In the genomic region with DNA sequence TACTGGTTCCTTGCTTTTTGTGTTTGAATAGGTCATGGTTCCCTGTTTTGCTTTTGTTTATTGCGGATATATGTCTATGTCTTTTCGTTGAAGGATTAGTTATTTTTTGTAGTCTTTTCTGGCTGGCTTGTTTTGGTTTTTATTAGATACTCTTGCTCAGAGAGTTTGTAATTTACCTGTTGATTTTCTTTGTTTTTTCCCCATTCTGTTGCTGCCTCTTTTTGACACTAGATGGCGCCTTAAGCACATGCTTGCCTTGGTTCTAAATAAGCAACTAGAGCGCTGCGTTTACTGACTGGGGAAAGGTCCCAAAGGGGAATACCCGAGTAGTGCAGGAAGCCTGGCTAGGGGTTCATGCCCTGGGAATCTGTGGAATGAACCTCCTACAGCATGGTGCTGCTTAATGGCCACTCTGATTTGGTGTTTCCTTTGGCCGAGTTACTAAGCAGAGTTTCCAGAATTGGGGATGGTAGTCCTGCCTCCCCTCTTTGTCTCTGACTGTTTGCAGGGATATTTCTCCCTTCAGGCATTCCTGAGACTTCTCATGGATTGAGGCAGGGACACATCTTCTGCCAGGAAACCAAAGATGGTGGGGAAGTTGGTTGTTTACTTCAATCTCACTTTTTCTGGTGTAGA, we compare ENCODE assay signal across 1 cellular context.
TF ChIP-seq lines count a peak whose summit lies in the region.

No MANE protein-coding gene starts in this region.

TF ChIP-seq in K562, 482 proteins besides CTCF, POLR2A, EP300 and RAD21 (continued from another document and continues in another):
- TF ChIP-seq, protein P1, sequence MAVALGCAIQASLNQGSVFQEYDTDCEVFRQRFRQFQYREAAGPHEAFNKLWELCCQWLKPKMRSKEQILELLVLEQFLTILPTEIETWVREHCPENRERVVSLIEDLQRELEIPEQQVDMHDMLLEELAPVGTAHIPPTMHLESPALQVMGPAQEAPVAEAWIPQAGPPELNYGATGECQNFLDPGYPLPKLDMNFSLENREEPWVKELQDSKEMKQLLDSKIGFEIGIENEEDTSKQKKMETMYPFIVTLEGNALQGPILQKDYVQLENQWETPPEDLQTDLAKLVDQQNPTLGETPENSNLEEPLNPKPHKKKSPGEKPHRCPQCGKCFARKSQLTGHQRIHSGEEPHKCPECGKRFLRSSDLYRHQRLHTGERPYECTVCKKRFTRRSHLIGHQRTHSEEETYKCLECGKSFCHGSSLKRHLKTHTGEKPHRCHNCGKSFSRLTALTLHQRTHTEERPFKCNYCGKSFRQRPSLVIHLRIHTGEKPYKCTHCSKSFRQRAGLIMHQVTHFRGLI (CRISPR knock-in tag; IDR thresholded peaks at IDR 0.05): no peak
- TF ChIP-seq, protein P2, sequence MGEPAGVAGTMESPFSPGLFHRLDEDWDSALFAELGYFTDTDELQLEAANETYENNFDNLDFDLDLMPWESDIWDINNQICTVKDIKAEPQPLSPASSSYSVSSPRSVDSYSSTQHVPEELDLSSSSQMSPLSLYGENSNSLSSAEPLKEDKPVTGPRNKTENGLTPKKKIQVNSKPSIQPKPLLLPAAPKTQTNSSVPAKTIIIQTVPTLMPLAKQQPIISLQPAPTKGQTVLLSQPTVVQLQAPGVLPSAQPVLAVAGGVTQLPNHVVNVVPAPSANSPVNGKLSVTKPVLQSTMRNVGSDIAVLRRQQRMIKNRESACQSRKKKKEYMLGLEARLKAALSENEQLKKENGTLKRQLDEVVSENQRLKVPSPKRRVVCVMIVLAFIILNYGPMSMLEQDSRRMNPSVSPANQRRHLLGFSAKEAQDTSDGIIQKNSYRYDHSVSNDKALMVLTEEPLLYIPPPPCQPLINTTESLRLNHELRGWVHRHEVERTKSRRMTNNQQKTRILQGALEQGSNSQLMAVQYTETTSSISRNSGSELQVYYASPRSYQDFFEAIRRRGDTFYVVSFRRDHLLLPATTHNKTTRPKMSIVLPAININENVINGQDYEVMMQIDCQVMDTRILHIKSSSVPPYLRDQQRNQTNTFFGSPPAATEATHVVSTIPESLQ (CRISPR knock-in tag; IDR thresholded peaks at IDR 0.05): no peak
- TF ChIP-seq FOXK1 (CRISPR knock-in tag; IDR thresholded peaks at IDR 0.05; ENCODE audit: borderline replicate concordance): no peak
- no peak for TF ChIP-seq GABPB1 (CRISPR knock-in tag; IDR thresholded peaks at IDR 0.05)
- peak; percentile 44; the same call in 1 of the 2 replicates for TF ChIP-seq HCFC1 (IDR thresholded peaks at IDR 0.05; ENCODE audit: low read depth, low read length)
- TF ChIP-seq, protein P3, sequence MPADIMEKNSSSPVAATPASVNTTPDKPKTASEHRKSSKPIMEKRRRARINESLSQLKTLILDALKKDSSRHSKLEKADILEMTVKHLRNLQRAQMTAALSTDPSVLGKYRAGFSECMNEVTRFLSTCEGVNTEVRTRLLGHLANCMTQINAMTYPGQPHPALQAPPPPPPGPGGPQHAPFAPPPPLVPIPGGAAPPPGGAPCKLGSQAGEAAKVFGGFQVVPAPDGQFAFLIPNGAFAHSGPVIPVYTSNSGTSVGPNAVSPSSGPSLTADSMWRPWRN (IDR thresholded peaks at IDR 0.05; ENCODE audit: low read depth): 0 out of 2 replicates have a peak, but pooled peaks have one; percentile 31
- 0 out of 2 replicates have a peak, but pooled peaks have one; percentile 30 for TF ChIP-seq ZKSCAN1 (IDR thresholded peaks at IDR 0.05; ENCODE audit: low read depth, low read length)
- TF ChIP-seq ZBTB7A (IDR thresholded peaks at IDR 0.05; ENCODE audit: borderline replicate concordance, control insufficient read depth, low read depth, low read length): no peak
- TF ChIP-seq ZNF165 (CRISPR knock-in tag; IDR thresholded peaks at IDR 0.05; ENCODE audit: borderline replicate concordance): no peak
- TF ChIP-seq NR1H2 (CRISPR knock-in tag; IDR thresholded peaks at IDR 0.05): no peak
- TF ChIP-seq FOXA1 (IDR thresholded peaks at IDR 0.05; ENCODE audit: borderline replicate concordance): no peak
- TF ChIP-seq ZBED1 (IDR thresholded peaks at IDR 0.05): no peak
- no peak for TF ChIP-seq STAT5B (CRISPR knock-in tag; IDR thresholded peaks at IDR 0.05)
- TF ChIP-seq, protein P4, sequence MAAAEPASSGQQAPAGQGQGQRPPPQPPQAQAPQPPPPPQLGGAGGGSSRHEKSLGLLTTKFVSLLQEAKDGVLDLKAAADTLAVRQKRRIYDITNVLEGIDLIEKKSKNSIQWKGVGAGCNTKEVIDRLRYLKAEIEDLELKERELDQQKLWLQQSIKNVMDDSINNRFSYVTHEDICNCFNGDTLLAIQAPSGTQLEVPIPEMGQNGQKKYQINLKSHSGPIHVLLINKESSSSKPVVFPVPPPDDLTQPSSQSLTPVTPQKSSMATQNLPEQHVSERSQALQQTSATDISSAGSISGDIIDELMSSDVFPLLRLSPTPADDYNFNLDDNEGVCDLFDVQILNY (CRISPR knock-in tag; IDR thresholded peaks at IDR 0.05): no peak
- TF ChIP-seq PHB (CRISPR knock-in tag; IDR thresholded peaks at IDR 0.05): no peak
- TF ChIP-seq ZNF444 (CRISPR knock-in tag; IDR thresholded peaks at IDR 0.05): no peak
- TF ChIP-seq RBBP5 (IDR thresholded peaks at IDR 0.05; ENCODE audit: borderline replicate concordance, insufficient read depth, low read length, poor library complexity, severe bottlenecking): no peak
- no peak for TF ChIP-seq TAF15 (IDR thresholded peaks at IDR 0.05; ENCODE audit: low read depth, low read length)
- TF ChIP-seq SRF (CRISPR knock-in tag; IDR thresholded peaks at IDR 0.05): no peak
- no peak for TF ChIP-seq POLR2AphosphoS5 (IDR thresholded peaks at IDR 0.05; ENCODE audit: control insufficient read depth, insufficient read depth, low read depth, low read length)
- TF ChIP-seq, protein P5, sequence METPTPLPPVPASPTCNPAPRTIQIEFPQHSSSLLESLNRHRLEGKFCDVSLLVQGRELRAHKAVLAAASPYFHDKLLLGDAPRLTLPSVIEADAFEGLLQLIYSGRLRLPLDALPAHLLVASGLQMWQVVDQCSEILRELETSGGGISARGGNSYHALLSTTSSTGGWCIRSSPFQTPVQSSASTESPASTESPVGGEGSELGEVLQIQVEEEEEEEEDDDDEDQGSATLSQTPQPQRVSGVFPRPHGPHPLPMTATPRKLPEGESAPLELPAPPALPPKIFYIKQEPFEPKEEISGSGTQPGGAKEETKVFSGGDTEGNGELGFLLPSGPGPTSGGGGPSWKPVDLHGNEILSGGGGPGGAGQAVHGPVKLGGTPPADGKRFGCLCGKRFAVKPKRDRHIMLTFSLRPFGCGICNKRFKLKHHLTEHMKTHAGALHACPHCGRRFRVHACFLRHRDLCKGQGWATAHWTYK (CRISPR knock-in tag; IDR thresholded peaks at IDR 0.05): no peak
- no peak for TF ChIP-seq ARID1B (IDR thresholded peaks at IDR 0.05)
- no peak for TF ChIP-seq ELF4 (CRISPR knock-in tag; IDR thresholded peaks at IDR 0.05)
- no peak for TF ChIP-seq NFRKB (IDR thresholded peaks at IDR 0.05; ENCODE audit: low read depth)
- no peak for TF ChIP-seq POLR2G (IDR thresholded peaks at IDR 0.05; ENCODE audit: low read depth, low read length)
- TF ChIP-seq MTA3 (IDR thresholded peaks at IDR 0.05; ENCODE audit: borderline replicate concordance): peak; percentile 60; the same call in 1 of the 2 replicates
- TF ChIP-seq ZNF24 (IDR thresholded peaks at IDR 0.05): 0 out of 2 replicates have a peak, but pooled peaks have one; percentile 41
- TF ChIP-seq CBX1 (IDR thresholded peaks at IDR 0.05; ENCODE audit: low read depth): peak; percentile 98
- TF ChIP-seq TAF1 (IDR thresholded peaks at IDR 0.05; ENCODE audit: control insufficient read depth, extremely low read depth, insufficient read depth, low read length, severe bottlenecking): no peak
- no peak for TF ChIP-seq ZNF644 (tag; IDR thresholded peaks at IDR 0.05; ENCODE audit: low read depth)
- TF ChIP-seq FOSL1 (tag; conservative IDR thresholded peaks at IDR 0.05): no peak
- TF ChIP-seq ZNF766 (CRISPR knock-in tag; conservative IDR thresholded peaks at IDR 0.05): no peak
- no peak for TF ChIP-seq HDAC2 (IDR thresholded peaks at IDR 0.05)
- TF ChIP-seq ZNF175 (CRISPR knock-in tag; IDR thresholded peaks at IDR 0.05; ENCODE audit: low read depth): no peak
- TF ChIP-seq FOXJ3 (CRISPR knock-in tag; IDR thresholded peaks at IDR 0.05): no peak
- no peak for TF ChIP-seq ZNF77 (CRISPR knock-in tag; IDR thresholded peaks at IDR 0.05)
- TF ChIP-seq, protein P6, sequence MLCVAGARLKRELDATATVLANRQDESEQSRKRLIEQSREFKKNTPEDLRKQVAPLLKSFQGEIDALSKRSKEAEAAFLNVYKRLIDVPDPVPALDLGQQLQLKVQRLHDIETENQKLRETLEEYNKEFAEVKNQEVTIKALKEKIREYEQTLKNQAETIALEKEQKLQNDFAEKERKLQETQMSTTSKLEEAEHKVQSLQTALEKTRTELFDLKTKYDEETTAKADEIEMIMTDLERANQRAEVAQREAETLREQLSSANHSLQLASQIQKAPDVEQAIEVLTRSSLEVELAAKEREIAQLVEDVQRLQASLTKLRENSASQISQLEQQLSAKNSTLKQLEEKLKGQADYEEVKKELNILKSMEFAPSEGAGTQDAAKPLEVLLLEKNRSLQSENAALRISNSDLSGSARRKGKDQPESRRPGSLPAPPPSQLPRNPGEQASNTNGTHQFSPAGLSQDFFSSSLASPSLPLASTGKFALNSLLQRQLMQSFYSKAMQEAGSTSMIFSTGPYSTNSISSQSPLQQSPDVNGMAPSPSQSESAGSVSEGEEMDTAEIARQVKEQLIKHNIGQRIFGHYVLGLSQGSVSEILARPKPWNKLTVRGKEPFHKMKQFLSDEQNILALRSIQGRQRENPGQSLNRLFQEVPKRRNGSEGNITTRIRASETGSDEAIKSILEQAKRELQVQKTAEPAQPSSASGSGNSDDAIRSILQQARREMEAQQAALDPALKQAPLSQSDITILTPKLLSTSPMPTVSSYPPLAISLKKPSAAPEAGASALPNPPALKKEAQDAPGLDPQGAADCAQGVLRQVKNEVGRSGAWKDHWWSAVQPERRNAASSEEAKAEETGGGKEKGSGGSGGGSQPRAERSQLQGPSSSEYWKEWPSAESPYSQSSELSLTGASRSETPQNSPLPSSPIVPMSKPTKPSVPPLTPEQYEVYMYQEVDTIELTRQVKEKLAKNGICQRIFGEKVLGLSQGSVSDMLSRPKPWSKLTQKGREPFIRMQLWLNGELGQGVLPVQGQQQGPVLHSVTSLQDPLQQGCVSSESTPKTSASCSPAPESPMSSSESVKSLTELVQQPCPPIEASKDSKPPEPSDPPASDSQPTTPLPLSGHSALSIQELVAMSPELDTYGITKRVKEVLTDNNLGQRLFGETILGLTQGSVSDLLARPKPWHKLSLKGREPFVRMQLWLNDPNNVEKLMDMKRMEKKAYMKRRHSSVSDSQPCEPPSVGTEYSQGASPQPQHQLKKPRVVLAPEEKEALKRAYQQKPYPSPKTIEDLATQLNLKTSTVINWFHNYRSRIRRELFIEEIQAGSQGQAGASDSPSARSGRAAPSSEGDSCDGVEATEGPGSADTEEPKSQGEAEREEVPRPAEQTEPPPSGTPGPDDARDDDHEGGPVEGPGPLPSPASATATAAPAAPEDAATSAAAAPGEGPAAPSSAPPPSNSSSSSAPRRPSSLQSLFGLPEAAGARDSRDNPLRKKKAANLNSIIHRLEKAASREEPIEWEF (CRISPR knock-in tag; IDR thresholded peaks at IDR 0.05): no peak
- no peak for TF ChIP-seq TCF3 (CRISPR knock-in tag; IDR thresholded peaks at IDR 0.05)
- TF ChIP-seq MAZ (CRISPR knock-in tag; conservative IDR thresholded peaks at IDR 0.05 in 1 of 2, IDR thresholded peaks at IDR 0.05 in 1 of 2): 0 out of 4 replicates have a peak, but pooled peaks of 1 of the 2 experiments have one; percentile 42
- no peak for TF ChIP-seq ZNF212 (CRISPR knock-in tag; IDR thresholded peaks at IDR 0.05)
- TF ChIP-seq GATAD2B (IDR thresholded peaks at IDR 0.05; ENCODE audit: borderline replicate concordance): no peak
- peak in 1 of 2 experiments; percentile 37 for TF ChIP-seq NCOA2 (IDR thresholded peaks at IDR 0.05; ENCODE audit: partially characterized antibody in 2 of 2)
- TF ChIP-seq HSF4 (CRISPR knock-in tag; IDR thresholded peaks at IDR 0.05; ENCODE audit: borderline replicate concordance): no peak
- TF ChIP-seq ZNF124 (CRISPR knock-in tag; IDR thresholded peaks at IDR 0.05): no peak
- TF ChIP-seq ZNF354B (CRISPR knock-in tag; IDR thresholded peaks at IDR 0.05): no peak
- TF ChIP-seq, protein P7, sequence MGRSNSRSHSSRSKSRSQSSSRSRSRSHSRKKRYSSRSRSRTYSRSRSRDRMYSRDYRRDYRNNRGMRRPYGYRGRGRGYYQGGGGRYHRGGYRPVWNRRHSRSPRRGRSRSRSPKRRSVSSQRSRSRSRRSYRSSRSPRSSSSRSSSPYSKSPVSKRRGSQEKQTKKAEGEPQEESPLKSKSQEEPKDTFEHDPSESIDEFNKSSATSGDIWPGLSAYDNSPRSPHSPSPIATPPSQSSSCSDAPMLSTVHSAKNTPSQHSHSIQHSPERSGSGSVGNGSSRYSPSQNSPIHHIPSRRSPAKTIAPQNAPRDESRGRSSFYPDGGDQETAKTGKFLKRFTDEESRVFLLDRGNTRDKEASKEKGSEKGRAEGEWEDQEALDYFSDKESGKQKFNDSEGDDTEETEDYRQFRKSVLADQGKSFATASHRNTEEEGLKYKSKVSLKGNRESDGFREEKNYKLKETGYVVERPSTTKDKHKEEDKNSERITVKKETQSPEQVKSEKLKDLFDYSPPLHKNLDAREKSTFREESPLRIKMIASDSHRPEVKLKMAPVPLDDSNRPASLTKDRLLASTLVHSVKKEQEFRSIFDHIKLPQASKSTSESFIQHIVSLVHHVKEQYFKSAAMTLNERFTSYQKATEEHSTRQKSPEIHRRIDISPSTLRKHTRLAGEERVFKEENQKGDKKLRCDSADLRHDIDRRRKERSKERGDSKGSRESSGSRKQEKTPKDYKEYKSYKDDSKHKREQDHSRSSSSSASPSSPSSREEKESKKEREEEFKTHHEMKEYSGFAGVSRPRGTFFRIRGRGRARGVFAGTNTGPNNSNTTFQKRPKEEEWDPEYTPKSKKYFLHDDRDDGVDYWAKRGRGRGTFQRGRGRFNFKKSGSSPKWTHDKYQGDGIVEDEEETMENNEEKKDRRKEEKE (IDR thresholded peaks at IDR 0.05; ENCODE audit: borderline replicate concordance in 1 of 2, control insufficient read depth in 1 of 2, low read depth in 2 of 2, low read length in 1 of 2): no peak
- no peak for TF ChIP-seq DACH1 (IDR thresholded peaks at IDR 0.05; ENCODE audit: partially characterized antibody)
